In genomic region chr12:29728033-29728432, GRCh38 we compare ENCODE assay signal across 26 cellular contexts. TPM values are rescaled to one million over a fixed set of nuclear protein-coding genes. Genes with fewer than 3 reads are reported as not detected.
A peak's percentile ranks its signal among the peaks of the same experiment; 100 is the strongest.
DNase-seq lines count a peak whose midpoint lies in the region; ATAC-seq and TF ChIP-seq lines count a peak whose summit lies in the region.
"Had no signal": no experiment of that assay in that cellular context is flagged by ENCODE, and none has a peak within 500 bp of the region (broad histone marks: within the 10 kb centered on the region; RNA-seq: fewer than 3 reads in every experiment).

No MANE protein-coding gene starts in this region.

- no peaks in the 10 kb centered on the region for H3K27me3 ChIP-seq in heart left ventricle
- no peaks in the 10 kb centered on the region for H3K27me3 ChIP-seq in right atrium auricular region
- no peaks in the 10 kb centered on the region for H3K27me3 ChIP-seq in parathyroid adenoma (ENCODE audit: control insufficient read depth, insufficient read depth, low read length)
- H3K27me3 ChIP-seq in aorta (ENCODE audit: control insufficient read depth in 1 of 2, insufficient read depth in 2 of 2, low read length in 1 of 2), result no peaks in the 10 kb centered on the region
- H3K27me3 ChIP-seq: MG63, upper lobe of right lung had no signal

- peaks cover 15 to 80% (median 46%) of the 10 kb centered on the region in 12 donors for H3K4me1 ChIP-seq in heart left ventricle
- peaks cover 0 to 75% of the 10 kb centered on the region in 2 donors for H3K4me1 ChIP-seq in right atrium auricular region
- peaks cover 39% of the 10 kb centered on the region for H3K4me1 ChIP-seq in parathyroid adenoma
- H3K4me1 ChIP-seq in aorta (ENCODE audit: control insufficient read depth in 1 of 2, insufficient read depth in 2 of 2, low read length in 2 of 2), result peaks cover 0 to 4% of the 10 kb centered on the region in 2 donors
- H3K4me1 ChIP-seq: upper lobe of right lung had no signal

- WGBS in heart left ventricle, 4 donors, result 53 to 67% (median 64%) methylated on average over 6 to 7 of the region's 7 CpGs
- WGBS in aorta, 2 donors, result 90 to 93% methylated on average over 7 of the region's 7 CpGs

- ATAC-seq in heart left ventricle (peak in 2 of 4 donors; percentile 3 to 10), Right ventricle myocardium inferior (no peak), GM19395 (IDR thresholded peaks at IDR 0.05; ENCODE audit: unreplicated experiment) (no peak), aorta (ENCODE audit: low FRiP score) (no peak)
- ATAC-seq: stimulated activated memory B cell treated with anti-CD40 and anti-IgM and Interleukin-4, amounts not matched to agents 10 μg/mL and 1 μg/mL and 100 μg/mL, for 72 hours; upper lobe of right lung had no signal

- H3K36me3 ChIP-seq in heart left ventricle (peaks cover 0 to 2% (median 0%) of the 10 kb centered on the region in 9 donors), right atrium auricular region (no peaks in the 10 kb centered on the region), parathyroid adenoma (ENCODE audit: control insufficient read depth, insufficient read depth, low read length) (no peaks in the 10 kb centered on the region), aorta (ENCODE audit: control insufficient read depth in 1 of 2, insufficient read depth in 2 of 2, low read length in 1 of 2) (no peaks in the 10 kb centered on the region)
- H3K36me3 ChIP-seq: MG63, upper lobe of right lung had no signal

- H3K9ac ChIP-seq in parathyroid adenoma, result no peak overlapping the region

- H3K9me3 ChIP-seq in heart left ventricle (no peaks in the 10 kb centered on the region), right atrium auricular region (no peaks in the 10 kb centered on the region), parathyroid adenoma (ENCODE audit: control insufficient read depth, low read length) (no peaks in the 10 kb centered on the region), aorta (ENCODE audit: control insufficient read depth, low read length) (no peaks in the 10 kb centered on the region)
- H3K9me3 ChIP-seq: MG63, upper lobe of right lung had no signal

- H3K79me2 ChIP-seq in parathyroid adenoma, result peaks cover 6% of the 10 kb centered on the region

- H3K4me3 ChIP-seq in heart left ventricle (no peak overlapping the region), right atrium auricular region (no peak overlapping the region), parathyroid adenoma (ENCODE audit: low read depth, low read length) (no peak overlapping the region), aorta (ENCODE audit: low read length in 2 of 2) (no peak overlapping the region)
- H3K4me3 ChIP-seq: MG63, upper lobe of right lung had no signal

- intact Hi-C loops in heart left ventricle (cut with DNase I) (loop anchor here in 4 of 10 donors (5.0 to 10.0 kb wide), 6 partner anchors 34 to 163 kb away; partner anchors contain the start of gene TMTC1 (in 2 of the 4)), Right ventricle myocardium inferior (cut with DNase I) (no loop called here), aorta (cut with DNase I) (loop anchor here in 1 of 2 donors (10.0 kb wide), 1 partner anchor 1723 kb away; no protein-coding TSS in a partner anchor)

- TF ChIP-seq CTCF in heart left ventricle (IDR thresholded peaks at IDR 0.05) (no peak), right atrium auricular region (IDR thresholded peaks at IDR 0.05) (no peak), parathyroid adenoma (IDR thresholded peaks at IDR 0.05) (no peak)

- H3K27ac ChIP-seq in heart left ventricle (peak overlapping the region in 9 of 12 donors; percentile 5 to 88 (median 78)), right atrium auricular region (peak overlapping the region; percentile 59 to 66), parathyroid adenoma (peak overlapping the region; percentile 48), aorta (ENCODE audit: low read depth in 1 of 2, low read length in 2 of 2) (no peak overlapping the region)
- H3K27ac ChIP-seq: upper lobe of right lung had no signal

- no peak for TF ChIP-seq POLR2A in heart left ventricle (IDR thresholded peaks at IDR 0.05)

- DNase-seq in heart left ventricle (no peak), Right ventricle myocardium inferior (ENCODE audit: missing footprints) (no peak), right atrium auricular region (ENCODE audit: low spot score) (no peak), aorta (no peak), DMS79 (lab: John Stamatoyannopoulos, UW) (no peak), kidney glomerular epithelial cell (lab: John Stamatoyannopoulos, UW) (no peak)
- DNase-seq: activated B cell treated with CpG ODN at 0.5 μM for 24 hours; activated CD4-positive, alpha-beta T cell treated with anti-CD3 and anti-CD28 coated beads, Interleukin-2, amount 50 U/mL, for 1 hour; activated gamma-delta T cell treated with Interleukin-2 at 50 U/mL for 16 hours; activated naive CD8-positive, alpha-beta T cell treated with anti-CD3 and anti-CD28 coated beads, Interleukin-2, amount 10 ng/mL, durations not matched to agents 7 days and 5 days; activated T-cell treated with anti-CD3 and anti-CD28 coated beads, Interleukin-2, amount 50 U/mL, for 48 hours; caudate nucleus; EL; erythroblast; H7; head of caudate nucleus; KBM-7; mammary epithelial cell; MG63; NCI-H1105; NCI-H187; T1000; upper lobe of right lung had no signal

- H2AFZ ChIP-seq in parathyroid adenoma, result peak overlapping the region; percentile 51

- no peak overlapping the region for H3K4me2 ChIP-seq in parathyroid adenoma (ENCODE audit: low read length)

RNA-seq across cellular contexts. Expression of gene TMTC1, which starts 55.7 kb away (rescaled TPM):
- total RNA-seq in heart left ventricle (100 to 1,000 TPM in 1 of 9 donors, 10 to 100 TPM in 8; 24.9 to 101 (median 41.4) TPM), Right ventricle myocardium inferior (33.8 TPM), right atrium auricular region (10 to 100 TPM; 60.1 to 60.3 TPM), aorta (10 to 100 TPM; 69.4 to 84.6 TPM)
- polyA plus RNA-seq in heart left ventricle (10 to 100 TPM in 1 of 2 donors, 1 to 10 TPM in 1; 8.8 to 44.6 TPM), aorta (10 to 100 TPM; 12.8 to 23.9 TPM)
- total RNA-seq: activated B cell treated with CpG ODN at 0.5 μM for 24 hours; activated naive CD8-positive, alpha-beta T cell treated with anti-CD3 and anti-CD28 coated beads, Interleukin-2, amount 10 ng/mL, durations not matched to agents 7 days and 5 days had no signal

Comparison
In these comparisons a context has a peak if more than half of its experiments do, and no peak if none do; other contexts are left out.
1. H3K27ac ChIP-seq: peak in heart left ventricle (9 of 12), right atrium auricular region (2 of 2) and parathyroid adenoma (single experiment); none in aorta (0 of 2).